In genomic region chr10:7408494-7409044, GRCh38 we compare ENCODE assay signal across 8 cellular contexts. TPM values are rescaled to one million over a fixed set of nuclear protein-coding genes. Genes with fewer than 3 reads are reported as not detected.
DNase-seq lines count a peak whose midpoint lies in the region; ATAC-seq and TF ChIP-seq lines count a peak whose summit lies in the region.

No MANE protein-coding gene starts in this region.

- H4K91ac ChIP-seq in neuronal stem cell (ENCODE audit: low read depth, low read length, poor library complexity): no peak overlapping the region

- H2BK5ac ChIP-seq in neuronal stem cell (ENCODE audit: low read length): peak overlapping the region; percentile 59

- no peak overlapping the region for H2BK12ac ChIP-seq in neuronal stem cell (ENCODE audit: low read length)

- no CpG with 5 or more reads among the region's 52 CpGs for WGBS in neuronal stem cell (ENCODE audit: extremely low coverage in 2 of 2, insufficient read length in 2 of 2, insufficient replicate concordance in 1 of 2), 2 donors

- H3K27ac ChIP-seq in ACC112 (ENCODE audit: low read depth, low read length) (no peak overlapping the region), neuronal stem cell (replicated peaks; ENCODE audit: low read length) (no peak overlapping the region), vagina (peak overlapping the region; percentile 89)

- no peaks in the 10 kb centered on the region for H3K79me2 ChIP-seq in ACC112 (ENCODE audit: control insufficient read depth, insufficient read depth, low read length, unreplicated experiment)

- peak; percentile 27 for ATAC-seq in GM19372 (IDR thresholded peaks at IDR 0.05; ENCODE audit: low read depth, unreplicated experiment)

- peak; percentile 18 to 49 (median 23) for TF ChIP-seq CTCF in vagina (IDR thresholded peaks at IDR 0.05)

- H3K9me3 ChIP-seq in neuronal stem cell (replicated peaks in 1 of 2; ENCODE audit: control insufficient read depth in 2 of 2, insufficient read depth in 1 of 2, low read depth in 1 of 2, low read length in 2 of 2) (peaks cover 0 to 8% of the 10 kb centered on the region in 2 donors), vagina (no peaks in the 10 kb centered on the region)

- TF ChIP-seq POLR2A in vagina (IDR thresholded peaks at IDR 0.05): no peak

- peak overlapping the region; percentile 99 for H3K4me2 ChIP-seq in neuronal stem cell (ENCODE audit: insufficient read depth, low read length, poor library complexity, severe bottlenecking)

- H3K23ac ChIP-seq in neuronal stem cell (ENCODE audit: low read depth, low read length, poor library complexity): peak overlapping the region; percentile 75

- H3K4me3 ChIP-seq in ACC112 (ENCODE audit: low read depth, low read length) (peak overlapping the region; percentile 81), neuronal stem cell (ENCODE audit: low read length in 2 of 2) (peak overlapping the region; percentile 56 to 84), vagina (peak overlapping the region; percentile 54 to 75)

- H3K14ac ChIP-seq in neuronal stem cell (ENCODE audit: low read length): no peak overlapping the region

- no peak overlapping the region for H4K8ac ChIP-seq in neuronal stem cell (ENCODE audit: low read depth, low read length)

- intact Hi-C loops in vagina (cut with DNase I): loop anchor here (2.0 kb wide), 1 partner anchor 148 kb away; no protein-coding TSS in a partner anchor

- peak overlapping the region; percentile 84 for H3K9ac ChIP-seq in neuronal stem cell (ENCODE audit: low read depth, low read length, poor library complexity)

- H2BK120ac ChIP-seq in neuronal stem cell (ENCODE audit: low read depth, low read length): no peak overlapping the region

- no peak overlapping the region for H2AK5ac ChIP-seq in neuronal stem cell (ENCODE audit: low read depth, low read length)

- H3K36me3 ChIP-seq in ACC112 (ENCODE audit: insufficient read depth, low read length) (no peaks in the 10 kb centered on the region), neuronal stem cell (replicated peaks in 1 of 2; ENCODE audit: control insufficient read depth in 2 of 2, insufficient read depth in 2 of 2, low read length in 2 of 2) (no peaks in the 10 kb centered on the region), vagina (no peaks in the 10 kb centered on the region)

- H3K27me3 ChIP-seq in ACC112 (ENCODE audit: insufficient read depth, low read length) (peaks cover 63% of the 10 kb centered on the region), neuronal stem cell (ENCODE audit: control insufficient read depth in 3 of 3, insufficient read depth in 3 of 3, low read depth in 1 of 3, low read length in 3 of 3) (peaks cover 19 to 61% (median 50%) of the 10 kb centered on the region in 3 experiments), vagina (no peaks in the 10 kb centered on the region)

- H2AFZ ChIP-seq in ACC112 (ENCODE audit: low read length, unreplicated experiment) (no peak overlapping the region), neuronal stem cell (ENCODE audit: low read length) (peak overlapping the region; percentile 96)

- DNase-seq in NCI-H1417 treated with DMSO at 0.1 percent for 48 hours (lab: John Stamatoyannopoulos, UW) (peak; percentile 9), globus pallidus (ENCODE audit: low spot score) (peak; percentile 69), neuronal stem cell (ENCODE audit: low spot score) (no peak), vagina (ENCODE audit: extremely low spot score in 2 of 2) (no peak), NCI-H2029 (lab: John Stamatoyannopoulos, UW) (no peak)
- peak; percentile 31 for DNase-seq in activated effector memory CD4-positive, alpha-beta T cell treated with Interleukin-2 at 50 U/mL for 16 hours

- H3K4ac ChIP-seq in neuronal stem cell (ENCODE audit: low read length): no peak overlapping the region

- H3K18ac ChIP-seq in neuronal stem cell (ENCODE audit: low read length): peak overlapping the region; percentile 97

- H3K4me1 ChIP-seq in ACC112 (ENCODE audit: control insufficient read depth, insufficient read depth, low read length, unreplicated experiment): no peaks in the 10 kb centered on the region
- peaks cover 9 to 25% of the 10 kb centered on the region in 2 donors for H3K4me1 ChIP-seq in neuronal stem cell (ENCODE audit: control insufficient read depth in 2 of 2, insufficient read depth in 1 of 2, low read depth in 1 of 2, low read length in 2 of 2)
- H3K4me1 ChIP-seq in vagina: peaks cover 45% of the 10 kb centered on the region

- peaks cover 5% of the 10 kb centered on the region for H3K79me1 ChIP-seq in neuronal stem cell (ENCODE audit: low read depth, low read length)

- peak overlapping the region; percentile 79 for H2BK15ac ChIP-seq in neuronal stem cell (ENCODE audit: low read length)

RNA-seq across cellular contexts. Expression of gene SFMBT2, which starts 2.3 kb away (rescaled TPM):
- 1.8 TPM for polyA plus RNA-seq in neuronal stem cell (2013, experiment 1 of 2)
- polyA plus RNA-seq in neuronal stem cell (2013, experiment 2 of 2): 1.7 TPM
- total RNA-seq in vagina: 12.5 TPM

Comparison
In these comparisons a context has a peak if more than half of its experiments do, and no peak if none do; other contexts are left out.
1. DNase-seq: peak in NCI-H1417 treated with DMSO at 0.1 percent for 48 hours (single experiment), activated effector memory CD4-positive, alpha-beta T cell treated with Interleukin-2 at 50 U/mL for 16 hours (single experiment) and globus pallidus (single experiment); none in neuronal stem cell (single experiment), vagina (0 of 2) and NCI-H2029 (single experiment).
2. Peak in every context shown above with its lines, with median percentiles within 50 percentile points of each other: H3K4me3 ChIP-seq.